12 cellular contexts compared by ENCODE assay signal in the genomic region with DNA sequence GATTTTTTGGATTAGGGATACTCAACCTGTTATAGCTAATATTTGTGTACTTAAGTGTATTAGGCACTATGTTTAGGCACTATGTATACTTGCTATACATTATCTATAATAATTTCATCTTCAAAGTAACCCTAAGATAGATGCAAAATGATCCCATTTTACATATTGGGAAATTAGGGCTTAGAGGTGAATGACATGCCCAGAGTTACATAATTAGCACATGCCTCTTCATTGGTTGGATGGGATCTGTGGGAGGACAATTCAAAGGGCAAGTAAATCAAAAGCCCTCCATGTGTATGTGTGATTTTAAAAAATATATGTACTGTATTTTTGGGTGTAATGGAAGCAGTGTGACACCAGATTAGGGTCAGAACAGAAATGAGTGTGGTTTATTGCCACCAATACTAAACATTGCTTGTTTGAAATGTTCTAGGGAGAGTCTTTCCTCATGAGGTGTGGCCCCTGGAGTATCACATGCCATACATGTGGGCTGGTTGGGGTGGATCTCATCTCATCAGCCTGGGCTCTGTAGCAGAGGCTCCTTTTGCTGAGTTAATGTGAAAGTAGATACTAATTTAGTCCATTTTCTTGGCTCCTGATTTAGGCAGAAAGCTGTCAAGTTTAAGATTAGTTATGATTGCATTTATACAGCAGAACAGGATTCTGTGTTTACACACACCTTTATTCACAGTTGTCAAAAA. TPM values are rescaled to one million over a fixed set of nuclear protein-coding genes. Genes with fewer than 3 reads are reported as not detected.
DNase-seq lines count a peak whose midpoint lies in the region; ATAC-seq, FAIRE-seq and TF ChIP-seq lines count a peak whose summit lies in the region.
"Had no signal": no experiment of that assay in that cellular context is flagged by ENCODE, and none has a peak within 500 bp of the region (broad histone marks: within the 10 kb centered on the region; RNA-seq: fewer than 3 reads in every experiment).

No MANE protein-coding gene starts in this region.

- H3K9me3 Mint-ChIP-seq in endothelial cell (ENCODE audit: unreplicated experiment), result no peaks in the 10 kb centered on the region

- peaks cover 2% of the 10 kb centered on the region for H3K36me3 Mint-ChIP-seq in T-helper 17 cell (ENCODE audit: low read depth)
- H3K36me3 Mint-ChIP-seq in endothelial cell (ENCODE audit: low read depth, unreplicated experiment), result peaks cover 17% of the 10 kb centered on the region

- DNase-seq in GM12892 (ENCODE audit: insufficient read length) (peak; percentile 19), T-helper 17 cell (no peak), endothelial cell (ENCODE audit: low spot score) (no peak), glomerular visceral epithelial cell (ENCODE audit: extremely low spot score) (no peak), brain microvascular endothelial cell (no peak)
- no peak for DNase-seq in stimulated activated CD4-positive, alpha-beta T cell treated with anti-CD3 and anti-CD28 coated beads, Interleukin-2, amount 100 ng/mL, for 24 hours
- DNase-seq: cerebellar nuclear complex, hippocampal formation, upper lobe of left lung had no signal

- no peaks in the 10 kb centered on the region for H3K9me3 ChIP-seq in T-helper 17 cell (ENCODE audit: control insufficient read depth, low read length, poor library complexity, severe bottlenecking)
- H3K9me3 ChIP-seq: BLaER1, upper lobe of left lung had no signal

- H3K4me1 Mint-ChIP-seq in T-helper 17 cell (peaks cover 17% of the 10 kb centered on the region), endothelial cell (ENCODE audit: unreplicated experiment) (peaks cover 11% of the 10 kb centered on the region)

- H3K36me3 ChIP-seq in brain microvascular endothelial cell (replicated peaks), result no peaks in the 10 kb centered on the region
- H3K36me3 ChIP-seq: upper lobe of left lung had no signal

- H3K27ac Mint-ChIP-seq in T-helper 17 cell (peak overlapping the region; percentile 53), endothelial cell (ENCODE audit: unreplicated experiment) (no peak overlapping the region)

- H3K27me3 ChIP-seq in brain microvascular endothelial cell (replicated peaks), result no peaks in the 10 kb centered on the region
- H3K27me3 ChIP-seq: BLaER1, upper lobe of left lung had no signal

- FAIRE-seq in GM12892 (lab: Jason Lieb, UNC), result peak; percentile 76

- H3K4me3 Mint-ChIP-seq in T-helper 17 cell, result no peak overlapping the region
- no peak overlapping the region for H3K4me3 Mint-ChIP-seq in endothelial cell (ENCODE audit: unreplicated experiment)

- no peak for TF ChIP-seq CTCF in endothelial cell (IDR thresholded peaks at IDR 0.05; ENCODE audit: unreplicated experiment)
- TF ChIP-seq CTCF in brain microvascular endothelial cell (IDR thresholded peaks at IDR 0.05; ENCODE audit: low read depth, low read length, missing control alignments), result no peak

- H3K27ac ChIP-seq in brain microvascular endothelial cell, result no peak overlapping the region
- H3K27ac ChIP-seq: BLaER1, upper lobe of left lung had no signal

- TF ChIP-seq POLR2A in GM12892 (IDR thresholded peaks at IDR 0.05; ENCODE audit: low read depth, low read length), result no peak

- no peaks in the 10 kb centered on the region for H3K27me3 Mint-ChIP-seq in T-helper 17 cell
- H3K27me3 Mint-ChIP-seq in endothelial cell (ENCODE audit: unreplicated experiment), result no peaks in the 10 kb centered on the region

- no peak overlapping the region for H3K4me3 ChIP-seq in brain microvascular endothelial cell (ENCODE audit: low read depth, low read length)
- H3K4me3 ChIP-seq: BLaER1, upper lobe of left lung had no signal

- in situ Hi-C loops in brain microvascular endothelial cell (cut with HindIII; ENCODE audit: low pct_ligation_motif_present, low sequenced_read_pairs), result no loop called here

- ATAC-seq in GM19043 (IDR thresholded peaks at IDR 0.05; ENCODE audit: low read depth, unreplicated experiment) (peak; percentile 67), HG02870 (IDR thresholded peaks at IDR 0.05; ENCODE audit: unreplicated experiment) (peak; percentile 89), T-helper 17 cell (no peak)

RNA-seq across cellular contexts. Expression of gene C9orf85, which starts 5.5 kb away (rescaled TPM):
- 13.1 TPM for polyA plus RNA-seq in GM12892 (2012; ENCODE audit: missing spikeins)
- total RNA-seq in T-helper 17 cell (1 to 10 TPM; 5.4 to 6.2 TPM), endothelial cell (ENCODE audit: unreplicated experiment) (12.2 TPM)

RNA-seq across cellular contexts. Expression of gene ABHD17B, which starts 6.0 kb away (rescaled TPM):
- 8.0 TPM for polyA plus RNA-seq in GM12892 (2012; ENCODE audit: missing spikeins)
- 10 to 100 TPM in 1 of 2 donors, 1 to 10 TPM in 1; 9.1 to 15.9 TPM for total RNA-seq in T-helper 17 cell
- 32.6 TPM for total RNA-seq in endothelial cell (ENCODE audit: unreplicated experiment)
